Comparison of ENCODE assay signal across 20 cellular contexts in the genomic region with DNA sequence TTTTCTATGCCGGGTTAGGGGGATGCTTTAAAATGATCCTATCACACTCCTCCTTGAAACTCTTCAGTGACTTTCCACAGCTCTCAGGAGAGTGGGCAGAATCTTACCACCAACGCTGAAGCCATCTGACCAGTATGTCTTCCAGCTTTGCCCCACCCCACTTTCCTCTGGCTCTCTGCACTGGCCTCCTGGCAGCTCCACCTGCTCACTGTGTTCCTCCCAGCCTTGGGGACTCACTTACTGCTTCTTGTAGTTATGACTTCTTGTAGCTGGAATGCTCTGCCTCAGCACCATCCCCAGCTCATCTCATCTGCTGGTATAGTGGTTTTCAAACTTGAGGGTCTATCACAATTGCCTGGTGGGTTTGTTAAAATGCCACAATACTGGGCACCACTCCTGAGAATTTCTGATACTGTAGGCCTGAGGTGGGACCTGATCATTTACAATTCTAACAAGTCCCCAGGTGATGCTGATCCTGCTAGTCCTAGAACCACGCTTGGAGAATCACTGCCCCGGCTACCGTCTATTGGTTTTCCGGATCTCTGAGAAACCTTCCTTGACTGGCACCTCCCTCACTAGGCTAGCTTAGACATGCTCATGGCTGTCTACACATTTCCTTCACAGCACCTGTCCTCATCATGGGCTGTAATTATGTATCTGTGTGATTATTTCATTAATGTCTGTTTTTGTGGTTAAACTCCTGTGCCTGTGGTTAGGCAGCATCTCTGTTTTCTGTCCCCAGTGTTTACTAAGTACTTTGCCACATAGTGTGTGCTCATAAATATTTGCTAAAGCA.
A peak's percentile ranks its signal among the peaks of the same experiment; 100 is the strongest.
DNase-seq lines count a peak whose midpoint lies in the region; ATAC-seq, FAIRE-seq and TF ChIP-seq lines count a peak whose summit lies in the region.
"Had no signal": no experiment of that assay in that cellular context is flagged by ENCODE, and none has a peak within 500 bp of the region (broad histone marks: within the 10 kb centered on the region; RNA-seq: fewer than 3 reads in every experiment).

No MANE protein-coding gene starts in this region.

- ATAC-seq in SK-N-SH treated with all-trans-retinoic acid at 6 μM for 48 hours: no peak
- ATAC-seq: stimulated activated naive CD8-positive, alpha-beta T cell treated with anti-CD3 and anti-CD28 coated beads, Interleukin-15, amount 100 ng/mL, for 72 hours had no signal

- H3K4me2 ChIP-seq in H1 (ENCODE audit: insufficient read depth in 1 of 2, low read depth in 2 of 2, low read length in 2 of 2): no peak overlapping the region
- no peak overlapping the region for H3K4me2 ChIP-seq in neuronal stem cell (ENCODE audit: insufficient read depth, low read length, poor library complexity, severe bottlenecking)

- TF ChIP-seq EP300 in H1 (IDR thresholded peaks at IDR 0.05; ENCODE audit: borderline replicate concordance in 1 of 2, low read depth in 2 of 2, low read length in 2 of 2): no peak

- TF ChIP-seq RAD21 in H1 (IDR thresholded peaks at IDR 0.05 in 1 of 2, conservative IDR thresholded peaks at IDR 0.05 in 1 of 2; ENCODE audit: low read depth in 2 of 2, low read length in 2 of 2): no peak

- H3K9ac ChIP-seq in H1 (replicated peaks in 1 of 4; ENCODE audit: extremely low read depth in 1 of 4, low read depth in 3 of 4, low read length in 3 of 4): no peak overlapping the region
- H3K9ac ChIP-seq in neuronal stem cell (ENCODE audit: low read depth, low read length, poor library complexity): no peak overlapping the region

- no peak for TF ChIP-seq POLR2A in H1 (IDR thresholded peaks at IDR 0.05; ENCODE audit: control extremely low read depth in 1 of 2, low read depth in 2 of 2, low read length in 2 of 2)

- peaks cover 4% of the 10 kb centered on the region for H3K27me3 Mint-ChIP-seq in activated naive CD4-positive, alpha-beta T cell treated with anti-CD3 and anti-CD28 coated beads, Interleukin-2, amount 10 ng/mL, durations not matched to agents 7 days and 5 days
- H3K27me3 Mint-ChIP-seq: naive B cell; stimulated activated naive CD8-positive, alpha-beta T cell treated with anti-CD3 and anti-CD28 coated beads, Interleukin-15, amount 100 ng/mL, for 72 hours had no signal

- H4K91ac ChIP-seq in H1 (replicated peaks; ENCODE audit: insufficient read length, low read length) (peak overlapping the region; percentile 61), neuronal stem cell (ENCODE audit: low read depth, low read length, poor library complexity) (no peak overlapping the region)

- no peaks in the 10 kb centered on the region for H3K4me1 Mint-ChIP-seq in activated naive CD4-positive, alpha-beta T cell treated with anti-CD3 and anti-CD28 coated beads, Interleukin-2, amount 10 ng/mL, durations not matched to agents 7 days and 5 days

- H2BK5ac ChIP-seq in H1 (ENCODE audit: low read depth, low read length) (no peak overlapping the region; the same call in 1 of the 2 replicates), neuronal stem cell (ENCODE audit: low read length) (no peak overlapping the region)

- POLR2A ChIA-PET in H1 (lab: Charles Lee; ENCODE audit: partially characterized antibody): interaction anchor here (0.9 kb wide), 1 partner anchor 9 kb away, joined by 4 read pairs; no protein-coding TSS in a partner anchor

- CTCF ChIA-PET in H1 (lab: Charles Lee; ENCODE audit: partially characterized antibody): interaction anchor here (1.0 kb wide), 1 partner anchor 33 kb away, joined by 3 read pairs; no protein-coding TSS in a partner anchor
- CTCF ChIA-PET in activated naive CD4-positive, alpha-beta T cell treated with anti-CD3 and anti-CD28 coated beads, Interleukin-2, amount 10 ng/mL, durations not matched to agents 7 days and 5 days (lab: Charles Lee): no interaction called here

- no peak overlapping the region for H3K4me3 ChIP-seq in H1 (ENCODE audit: extremely low read depth in 1 of 4, insufficient read depth in 2 of 4, low read depth in 3 of 4, low read length in 4 of 4)
- H3K4me3 ChIP-seq in neuronal stem cell (ENCODE audit: low read length in 2 of 2): no peak overlapping the region
- H3K4me3 ChIP-seq: sigmoid colon had no signal

- H3K23me2 ChIP-seq in H1 (ENCODE audit: low read depth, low read length): no peaks in the 10 kb centered on the region

- H3K79me1 ChIP-seq in H1 (ENCODE audit: low read depth, low read length) (no peaks in the 10 kb centered on the region), neuronal stem cell (ENCODE audit: low read depth, low read length) (no peaks in the 10 kb centered on the region)

- H3K18ac ChIP-seq in H1 (ENCODE audit: extremely low read depth, low read length) (no peak overlapping the region), neuronal stem cell (ENCODE audit: low read length) (peak overlapping the region; percentile 49)

- no peak overlapping the region for H3K27ac Mint-ChIP-seq in activated naive CD4-positive, alpha-beta T cell treated with anti-CD3 and anti-CD28 coated beads, Interleukin-2, amount 10 ng/mL, durations not matched to agents 7 days and 5 days

- H3K79me2 ChIP-seq in H1 (ENCODE audit: control insufficient read depth in 1 of 2, insufficient read depth in 2 of 2, low read length in 2 of 2): no peaks in the 10 kb centered on the region

- H3K14ac ChIP-seq in H1 (ENCODE audit: insufficient read length) (no peak overlapping the region), neuronal stem cell (ENCODE audit: low read length) (no peak overlapping the region)

- no peak overlapping the region for H2BK20ac ChIP-seq in H1 (ENCODE audit: low read length)

- H2AK5ac ChIP-seq in H1 (ENCODE audit: low read depth, low read length): no peak overlapping the region
- no peak overlapping the region for H2AK5ac ChIP-seq in neuronal stem cell (ENCODE audit: low read depth, low read length)

- no peak overlapping the region for H3K56ac ChIP-seq in H1 (replicated peaks; ENCODE audit: insufficient read length, low read depth, low read length)

- H3K36me3 Mint-ChIP-seq in activated naive CD4-positive, alpha-beta T cell treated with anti-CD3 and anti-CD28 coated beads, Interleukin-2, amount 10 ng/mL, durations not matched to agents 7 days and 5 days: no peaks in the 10 kb centered on the region

- no peak for TF ChIP-seq CTCF in H1 (IDR thresholded peaks at IDR 0.05; ENCODE audit: control extremely low read depth in 1 of 3, insufficient read depth in 1 of 3, low read depth in 1 of 3, low read length in 3 of 3)

- H4K5ac ChIP-seq in H1 (ENCODE audit: insufficient read length, low read depth, low read length): peak overlapping the region; percentile 27

- H3K4me1 ChIP-seq in H1 (replicated peaks in 1 of 4; ENCODE audit: control insufficient read depth in 3 of 4, insufficient read depth in 4 of 4, low read length in 3 of 4): peaks cover 2 to 22% (median 11%) of the 10 kb centered on the region in 4 experiments; a peak in 5 of 7 replicates
- peaks cover 15 to 49% of the 10 kb centered on the region in 2 donors for H3K4me1 ChIP-seq in neuronal stem cell (ENCODE audit: control insufficient read depth in 2 of 2, insufficient read depth in 1 of 2, low read depth in 1 of 2, low read length in 2 of 2)

- H3K9me3 ChIP-seq in H1 (ENCODE audit: insufficient read depth in 2 of 2, low read depth in 1 of 2, low read length in 1 of 2) (peaks cover 4 to 5% of the 10 kb centered on the region in 2 experiments; a peak in 1 of 4 replicates), neuronal stem cell (replicated peaks in 1 of 2; ENCODE audit: control insufficient read depth in 2 of 2, insufficient read depth in 1 of 2, low read depth in 1 of 2, low read length in 2 of 2) (peaks cover 2 to 16% of the 10 kb centered on the region in 2 donors)
- H3K9me3 ChIP-seq: sigmoid colon had no signal

- WGBS in H1 (ENCODE audit: extremely low coverage in 1 of 2, insufficient coverage in 1 of 2, insufficient read length in 1 of 2, insufficient replicate concordance in 2 of 2, low coverage in 1 of 2, low lambda C conversion rate in 2 of 2, missing lambda C conversion rate in 1 of 2), 2 experiments: 93% methylated on average over 6 of the region's 6 CpGs; no CpG with 5 or more reads in 1 of the 2 experiments
- no CpG with 5 or more reads among the region's 6 CpGs for WGBS in neuronal stem cell (ENCODE audit: extremely low coverage in 2 of 2, insufficient read length in 2 of 2, insufficient replicate concordance in 1 of 2), 2 donors

- no peaks in the 10 kb centered on the region for H4K20me1 ChIP-seq in H1 (replicated peaks in 1 of 2; ENCODE audit: control insufficient read depth in 1 of 2, insufficient read depth in 2 of 2, low read length in 2 of 2)

- no peak overlapping the region for H3K4me3 Mint-ChIP-seq in activated naive CD4-positive, alpha-beta T cell treated with anti-CD3 and anti-CD28 coated beads, Interleukin-2, amount 10 ng/mL, durations not matched to agents 7 days and 5 days
- H3K4me3 Mint-ChIP-seq: stimulated activated naive CD8-positive, alpha-beta T cell treated with anti-CD3 and anti-CD28 coated beads, Interleukin-15, amount 100 ng/mL, for 72 hours had no signal

- H4K8ac ChIP-seq in H1 (ENCODE audit: extremely low read depth, insufficient read depth, low read length) (no peak overlapping the region), neuronal stem cell (ENCODE audit: low read depth, low read length) (no peak overlapping the region)

- H3K27me3 ChIP-seq in H1 (replicated peaks in 1 of 4; ENCODE audit: control insufficient read depth in 3 of 4, extremely low read depth in 1 of 4, insufficient read depth in 3 of 4, low read length in 3 of 4): no peaks in the 10 kb centered on the region
- no peaks in the 10 kb centered on the region for H3K27me3 ChIP-seq in neuronal stem cell (ENCODE audit: control insufficient read depth in 3 of 3, insufficient read depth in 3 of 3, low read depth in 1 of 3, low read length in 3 of 3)
- H3K27me3 ChIP-seq: sigmoid colon had no signal

- no peak overlapping the region for H3K23ac ChIP-seq in H1 (ENCODE audit: insufficient read length)
- H3K23ac ChIP-seq in neuronal stem cell (ENCODE audit: low read depth, low read length, poor library complexity): no peak overlapping the region

- H2BK15ac ChIP-seq in H1 (ENCODE audit: low read length) (no peak overlapping the region), neuronal stem cell (ENCODE audit: low read length) (peak overlapping the region; percentile 12)

- H2BK12ac ChIP-seq in H1 (ENCODE audit: low read depth, low read length): peak overlapping the region; percentile 41; the same call in 1 of the 2 replicates
- no peak overlapping the region for H2BK12ac ChIP-seq in neuronal stem cell (ENCODE audit: low read length)

- DNase-seq in DMS79 (lab: John Stamatoyannopoulos, UW) (peak; percentile 70), NCI-H1436 treated with DMSO at 0.1 percent for 48 hours (lab: John Stamatoyannopoulos, UW) (peak; percentile 75), H1 (ENCODE audit: low read depth in 1 of 2, low spot score in 2 of 2) (no peak), neuronal stem cell (ENCODE audit: low spot score) (no peak), H4 (ENCODE audit: low spot score) (no peak), epidermal melanocyte (ENCODE audit: insufficient read length, low spot score) (no peak)
- no peak for DNase-seq in activated naive CD4-positive, alpha-beta T cell treated with anti-CD3 and anti-CD28 coated beads, Interleukin-2, amount 10 ng/mL, durations not matched to agents 7 days and 5 days
- DNase-seq: activated CD4-positive, alpha-beta T cell treated with anti-CD3 and anti-CD28 coated beads for 48 hours; activated T-cell treated with anti-CD3 and anti-CD28 coated beads, Interleukin-2, amount 50 U/mL, for 1 hour; GOT3; islet precursor cell; KG1; naive B cell; NCI-H446 treated with DMSO at 0.1 percent for 48 hours; sigmoid colon; stimulated activated naive CD8-positive, alpha-beta T cell treated with anti-CD3 and anti-CD28 coated beads, Interleukin-15, amount 100 ng/mL, for 72 hours; T-helper 2 cell had no signal

- H2BK120ac ChIP-seq in H1 (replicated peaks; ENCODE audit: low read depth, low read length) (no peak overlapping the region), neuronal stem cell (ENCODE audit: low read depth, low read length) (no peak overlapping the region)

- H3K36me3 ChIP-seq in H1 (ENCODE audit: control insufficient read depth in 2 of 4, insufficient read depth in 4 of 4, low read length in 3 of 4) (no peaks in the 10 kb centered on the region), neuronal stem cell (replicated peaks in 1 of 2; ENCODE audit: control insufficient read depth in 2 of 2, insufficient read depth in 2 of 2, low read length in 2 of 2) (peaks cover 0 to 2% of the 10 kb centered on the region in 2 donors)
- H3K36me3 ChIP-seq: sigmoid colon had no signal

- H3K4ac ChIP-seq in H1 (replicated peaks; ENCODE audit: insufficient read length, low read depth, low read length): no peak overlapping the region
- H3K4ac ChIP-seq in neuronal stem cell (ENCODE audit: low read length): no peak overlapping the region

- no peaks in the 10 kb centered on the region for H3K9me3 Mint-ChIP-seq in activated naive CD4-positive, alpha-beta T cell treated with anti-CD3 and anti-CD28 coated beads, Interleukin-2, amount 10 ng/mL, durations not matched to agents 7 days and 5 days
- H3K9me3 Mint-ChIP-seq: stimulated activated naive CD8-positive, alpha-beta T cell treated with anti-CD3 and anti-CD28 coated beads, Interleukin-15, amount 100 ng/mL, for 72 hours had no signal

- H3K27ac ChIP-seq in H1 (ENCODE audit: low read depth, low read length) (no peak overlapping the region), neuronal stem cell (replicated peaks; ENCODE audit: low read length) (no peak overlapping the region)

- H2AFZ ChIP-seq in H1 (ENCODE audit: low read length): no peak overlapping the region
- no peak overlapping the region for H2AFZ ChIP-seq in neuronal stem cell (ENCODE audit: low read length)

- no peak for FAIRE-seq in H1 (lab: Jason Lieb, UNC)
- FAIRE-seq: frontal cortex, G401.6 had no signal

Comparison
In these comparisons a context has a peak if more than half of its experiments do, and no peak if none do; other contexts are left out.
1. DNase-seq: peak in DMS79 (single experiment) and NCI-H1436 treated with DMSO at 0.1 percent for 48 hours (single experiment); none in H1 (0 of 2), neuronal stem cell (single experiment), H4 (single experiment), epidermal melanocyte (single experiment) and activated naive CD4-positive, alpha-beta T cell treated with anti-CD3 and anti-CD28 coated beads, Interleukin-2, amount 10 ng/mL, durations not matched to agents 7 days and 5 days (single experiment).